ENCODE assay signal across 16 cellular contexts in the genomic region with DNA sequence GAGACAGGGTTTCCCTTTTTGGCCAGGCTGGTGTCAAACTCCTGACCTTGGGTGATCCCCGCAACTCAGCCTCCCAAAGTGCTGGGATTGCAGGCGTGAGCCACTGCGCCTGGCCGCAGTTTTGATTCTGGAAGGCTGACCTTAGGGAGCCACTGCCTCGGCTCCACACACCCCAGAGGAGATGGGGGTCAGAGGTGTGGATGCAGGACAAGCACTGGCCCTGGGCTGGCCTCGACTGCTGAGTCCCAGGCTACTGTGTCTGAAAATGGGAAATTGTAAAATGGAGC. TPM values are rescaled to one million over a fixed set of nuclear protein-coding genes. Genes with fewer than 3 reads are reported as not detected.
DNase-seq lines count a peak whose midpoint lies in the region; ATAC-seq, FAIRE-seq and TF ChIP-seq lines count a peak whose summit lies in the region.
"Had no signal": no experiment of that assay in that cellular context is flagged by ENCODE, and none has a peak within 500 bp of the region (broad histone marks: within the 10 kb centered on the region; RNA-seq: fewer than 3 reads in every experiment).

No MANE protein-coding gene starts in this region.

- H3K9me3 ChIP-seq in WERI-Rb-1 (ENCODE audit: severe bottlenecking) = no peaks in the 10 kb centered on the region
- H3K9me3 ChIP-seq: esophagus muscularis mucosa, HAP-1 had no signal

- no peak for ATAC-seq in memory B cell (ENCODE audit: low read depth)

- no peak overlapping the region for H3K27ac ChIP-seq in WERI-Rb-1
- H3K27ac ChIP-seq: cardiac muscle cell had no signal

- FAIRE-seq in GM12891 (lab: Jason Lieb, UNC) = no peak

- no peak for TF ChIP-seq CTCF in CD14-positive monocyte (IDR thresholded peaks at IDR 0.05)
- no peak for TF ChIP-seq CTCF in GM12865 (IDR thresholded peaks at IDR 0.05; ENCODE audit: insufficient read depth, low read depth, low read length, missing control alignments)
- TF ChIP-seq CTCF in WERI-Rb-1 (IDR thresholded peaks at IDR 0.05; ENCODE audit: low read depth, low read length) = no peak

- no peaks in the 10 kb centered on the region for H3K36me3 ChIP-seq in WERI-Rb-1
- H3K36me3 ChIP-seq: cardiac muscle cell, esophagus muscularis mucosa, HAP-1 had no signal

- peaks cover 2 to 15% (median 15%) of the 10 kb centered on the region in 3 donors for H3K27me3 Mint-ChIP-seq in CD14-positive monocyte (ENCODE audit: low read depth in 3 of 3)
- H3K27me3 Mint-ChIP-seq in activated CD4-positive, alpha-beta memory T cell treated with anti-CD3 and anti-CD28 coated beads for 36 hours = peaks cover 7% of the 10 kb centered on the region
- H3K27me3 Mint-ChIP-seq in memory B cell = no peaks in the 10 kb centered on the region

- H3K4me3 Mint-ChIP-seq in CD14-positive monocyte (peak overlapping the region; percentile 77 to 90), memory B cell (peak overlapping the region; percentile 88)
- H3K4me3 Mint-ChIP-seq in activated CD4-positive, alpha-beta memory T cell treated with anti-CD3 and anti-CD28 coated beads for 36 hours = peak overlapping the region; percentile 56

- peaks cover 5 to 31% of the 10 kb centered on the region in 2 donors for H3K36me3 Mint-ChIP-seq in CD14-positive monocyte
- peaks cover 3% of the 10 kb centered on the region for H3K36me3 Mint-ChIP-seq in activated CD4-positive, alpha-beta memory T cell treated with anti-CD3 and anti-CD28 coated beads for 36 hours
- peaks cover 8% of the 10 kb centered on the region for H3K36me3 Mint-ChIP-seq in memory B cell

- CTCF ChIA-PET in activated CD4-positive, alpha-beta memory T cell treated with anti-CD3 and anti-CD28 coated beads for 36 hours (lab: Charles Lee) = interaction anchor here (0.9 to 4.1 kb wide), 4 partner anchors 10 to 26 kb away, joined by 3 to 27 read pairs (median 8); no protein-coding TSS in a partner anchor

- H3K9me3 Mint-ChIP-seq in CD14-positive monocyte (peaks cover 0 to 3% (median 0%) of the 10 kb centered on the region in 7 donors), memory B cell (no peaks in the 10 kb centered on the region)
- H3K9me3 Mint-ChIP-seq in activated CD4-positive, alpha-beta memory T cell treated with anti-CD3 and anti-CD28 coated beads for 36 hours = peaks cover 1% of the 10 kb centered on the region

- TF ChIP-seq POLR2A in GM12891 (IDR thresholded peaks at IDR 0.05; ENCODE audit: low read depth, low read length) = no peak

- POLR2A ChIA-PET in activated CD4-positive, alpha-beta memory T cell treated with anti-CD3 and anti-CD28 coated beads for 36 hours (lab: Charles Lee) = interaction anchor here (0.8 to 2.3 kb wide), 6 partner anchors 9 to 605 kb away, joined by 3 to 15 read pairs (median 4); no protein-coding TSS in a partner anchor

- peak overlapping the region; percentile 53 for H3K4me3 ChIP-seq in GM12865 (ENCODE audit: low read depth, low read length)
- H3K4me3 ChIP-seq in WERI-Rb-1 (ENCODE audit: low read depth, low read length) = no peak overlapping the region
- H3K4me3 ChIP-seq: cardiac muscle cell, HAP-1, K562 had no signal

- DNase-seq in CD14-positive monocyte (ENCODE audit: low spot score) = no peak
- DNase-seq in GM12865 (ENCODE audit: low read depth) = no peak
- no peak for DNase-seq in activated CD4-positive, alpha-beta memory T cell treated with anti-CD3 and anti-CD28 coated beads for 36 hours
- no peak for DNase-seq in memory B cell (ENCODE audit: low spot score in 2 of 2)
- no peak for DNase-seq in dedifferentiated amniotic fluid mesenchymal stem cell (ENCODE audit: extremely low spot score)
- DNase-seq in WERI-Rb-1 = no peak
- no peak for DNase-seq in NCI-H1048 (lab: John Stamatoyannopoulos, UW)
- DNase-seq in GM12891 (ENCODE audit: insufficient read length, low spot score) = no peak
- DNase-seq: NCI-H2081 treated with DMSO at 0.1 percent for 48 hours; stimulated activated CD4-positive, alpha-beta T cell treated with anti-CD3 and anti-CD28 coated beads, Interleukin-12 subunit alpha, Interleukin-12 subunit beta, amount 100 ng/mL, for 4 hours had no signal

- H3K27me3 ChIP-seq in WERI-Rb-1 (ENCODE audit: insufficient read depth, low read depth, severe bottlenecking) = no peaks in the 10 kb centered on the region

- H3K27ac Mint-ChIP-seq in CD14-positive monocyte = peak overlapping the region; percentile 89 to 95 (median 94)
- peak overlapping the region; percentile 87 for H3K27ac Mint-ChIP-seq in activated CD4-positive, alpha-beta memory T cell treated with anti-CD3 and anti-CD28 coated beads for 36 hours
- H3K27ac Mint-ChIP-seq in memory B cell = peak overlapping the region; percentile 98

- intact Hi-C loops in CD14-positive monocyte (cut with micrococcal nuclease) = loop anchor here in 1 of 2 donors (2.0 kb wide), 1 partner anchor 16 kb away; no protein-coding TSS in a partner anchor
- intact Hi-C loops in activated CD4-positive, alpha-beta memory T cell treated with anti-CD3 and anti-CD28 coated beads for 36 hours (cut with micrococcal nuclease) = loop anchor here (1.0 to 5.0 kb wide), 7 partner anchors 10 to 789 kb away; a partner anchor contains a TSS

- peaks cover 55% of the 10 kb centered on the region for H3K4me1 Mint-ChIP-seq in CD14-positive monocyte
- peaks cover 60% of the 10 kb centered on the region for H3K4me1 Mint-ChIP-seq in activated CD4-positive, alpha-beta memory T cell treated with anti-CD3 and anti-CD28 coated beads for 36 hours (ENCODE audit: low read depth)
- peaks cover 36% of the 10 kb centered on the region for H3K4me1 Mint-ChIP-seq in memory B cell

TF ChIP-seq in GM12891, 5 proteins besides CTCF, POLR2A, EP300 and RAD21:
- no peak for TF ChIP-seq PAX5 (IDR thresholded peaks at IDR 0.05; ENCODE audit: insufficient read depth, low read length, severe bottlenecking)
- TF ChIP-seq SPI1 (IDR thresholded peaks at IDR 0.05; ENCODE audit: low read depth, low read length) = no peak
- no peak for TF ChIP-seq TAF1 (IDR thresholded peaks at IDR 0.05; ENCODE audit: low read depth, low read length)
- TF ChIP-seq POU2F2 (IDR thresholded peaks at IDR 0.05; ENCODE audit: low read depth, low read length) = no peak
- no peak for TF ChIP-seq POLR2AphosphoS5 (IDR thresholded peaks at IDR 0.05; ENCODE audit: low read depth, low read length)

RNA-seq across cellular contexts. Expression of a gene that starts 1.5 kb away (rescaled TPM):
- 1 to 10 TPM; 2.8 to 3.0 TPM for polyA plus RNA-seq in CD14-positive monocyte
- total RNA-seq in activated CD4-positive, alpha-beta memory T cell treated with anti-CD3 and anti-CD28 coated beads for 36 hours = 1 to 10 TPM in 1 of 2 experiments, under 1 TPM in 1; 0.73 to 1.1 TPM
- polyA plus RNA-seq in GM12891 (2012; ENCODE audit: low read depth, missing spikeins) = 2.2 TPM
- total RNA-seq: cardiac muscle cell, K562 had no signal
- polyA plus RNA-seq: cardiac muscle cell, K562, neural cell had no signal

RNA-seq across cellular contexts. Expression of a gene that starts 57.8 kb away (rescaled TPM):
- not detected for polyA plus RNA-seq in CD14-positive monocyte
- total RNA-seq in activated CD4-positive, alpha-beta memory T cell treated with anti-CD3 and anti-CD28 coated beads for 36 hours = not detected
- polyA plus RNA-seq in GM12891 (2012; ENCODE audit: low read depth, missing spikeins) = not detected
- total RNA-seq: T-helper 2 cell treated with Interferon-gamma antibody and Interleukin-4, amounts not matched to agents 100 ng/mL and 5 ng/mL, for 36 hours had no signal
- polyA plus RNA-seq: cardiac muscle cell had no signal
